10 cellular contexts compared by ENCODE assay signal in genomic region chr4:122652379-122652778, GRCh38. TPM values are rescaled to one million over a fixed set of nuclear protein-coding genes. Genes with fewer than 3 reads are reported as not detected.
DNase-seq lines count a peak whose midpoint lies in the region; ATAC-seq and TF ChIP-seq lines count a peak whose summit lies in the region.
"Had no signal": no experiment of that assay in that cellular context is flagged by ENCODE, and none has a peak within 500 bp of the region (broad histone marks: within the 10 kb centered on the region; RNA-seq: fewer than 3 reads in every experiment).

No MANE protein-coding gene starts in this region.

- H3K4me1 Mint-ChIP-seq in H9 = no peaks in the 10 kb centered on the region

- peaks cover 3% of the 10 kb centered on the region; the same call in 1 of the 2 replicates for H3K27me3 Mint-ChIP-seq in H9 (ENCODE audit: low read depth)

- H3K9ac ChIP-seq in H9 (ENCODE audit: extremely low read depth, insufficient read length, low read length) (no peak overlapping the region), parathyroid adenoma (no peak overlapping the region)

- H2BK12ac ChIP-seq in H9 (ENCODE audit: insufficient read length, low read depth, low read length) = no peak overlapping the region

- no peak overlapping the region for H2BK20ac ChIP-seq in H9 (ENCODE audit: low read depth, low read length, poor library complexity, severe bottlenecking)

- no peak overlapping the region for H4K8ac ChIP-seq in H9 (replicated peaks; ENCODE audit: insufficient read length, low read depth, low read length)

- no peaks in the 10 kb centered on the region for H4K20me1 ChIP-seq in H9 (ENCODE audit: control insufficient read depth, insufficient read depth, insufficient read length)

- TF ChIP-seq CTCF in BJ (IDR thresholded peaks at IDR 0.05; ENCODE audit: insufficient read depth, low read depth, low read length) (peak; percentile 75), H9 (conservative IDR thresholded peaks at IDR 0.05) (peak; percentile 67), dorsolateral prefrontal cortex (IDR thresholded peaks at IDR 0.05 in 54 of 56, conservative IDR thresholded peaks at IDR 0.05 in 2 of 56; ENCODE audit: low read depth in 1 of 56, partially characterized antibody in 56 of 56) (peak in 53 of 56 donors; percentile 22 to 58 (median 47)), parathyroid adenoma (IDR thresholded peaks at IDR 0.05) (peak; percentile 5), lower leg skin (IDR thresholded peaks at IDR 0.05) (no peak)

- POLR2A ChIA-PET in BJ (lab: Charles Lee) = no interaction called here

- no peak overlapping the region for H2BK15ac ChIP-seq in H9 (ENCODE audit: low read depth, low read length)

- H3K23ac ChIP-seq in H9 (ENCODE audit: insufficient read length, low read depth, low read length) = no peak overlapping the region

- peaks cover 0 to 3% of the 10 kb centered on the region in 2 experiments; a peak in 4 of 5 replicates for H3K9me3 Mint-ChIP-seq in H9

- H3K4me2 ChIP-seq in H9 (ENCODE audit: insufficient read depth, insufficient read length, low read length) = no peak overlapping the region
- no peak overlapping the region for H3K4me2 ChIP-seq in parathyroid adenoma (ENCODE audit: low read length)

- H3K27me3 ChIP-seq in BJ (ENCODE audit: control insufficient read depth, insufficient read depth, low read length) (no peaks in the 10 kb centered on the region), H9 (ENCODE audit: insufficient read depth, low read length) (no peaks in the 10 kb centered on the region), dorsolateral prefrontal cortex (no peaks in the 10 kb centered on the region), parathyroid adenoma (ENCODE audit: control insufficient read depth, insufficient read depth, low read length) (no peaks in the 10 kb centered on the region)

- H3K27ac ChIP-seq in H9 (ENCODE audit: insufficient read length, low read depth, low read length) (no peak overlapping the region), dorsolateral prefrontal cortex (no peak overlapping the region), parathyroid adenoma (no peak overlapping the region)

- no peaks in the 10 kb centered on the region for H3K36me3 ChIP-seq in BJ (ENCODE audit: control insufficient read depth, insufficient read depth, low read length)
- H3K36me3 ChIP-seq in parathyroid adenoma (ENCODE audit: control insufficient read depth, insufficient read depth, low read length) = no peaks in the 10 kb centered on the region

- H3K56ac ChIP-seq in H9 (ENCODE audit: insufficient read length, low read depth, low read length) = no peak overlapping the region

- WGBS in H9 (ENCODE audit: extremely low coverage, insufficient read length, low lambda C conversion rate) = no CpG with 5 or more reads among the region's 3 CpGs
- 82 to 88% methylated on average over 1 to 3 of the region's 3 CpGs for WGBS in lower leg skin, 2 donors

- DNase-seq in BJ (ENCODE audit: low read depth) (no peak), H9 (no peak), T follicular helper cell (ENCODE audit: low read depth) (peak; percentile 42), dorsolateral prefrontal cortex (peak in 2 of 10 donors; percentile 31 to 34), lower leg skin (ENCODE audit: low spot score in 2 of 2) (no peak), NCI-H187 (lab: John Stamatoyannopoulos, UW) (no peak)

- no peak overlapping the region for H3K14ac ChIP-seq in H9 (ENCODE audit: insufficient read depth, low read length)

- no peak for ATAC-seq in HG03565 (IDR thresholded peaks at IDR 0.05; ENCODE audit: unreplicated experiment)

- H3K4ac ChIP-seq in H9 (ENCODE audit: low read depth, low read length) = no peak overlapping the region

- TF ChIP-seq POLR2A in lower leg skin (IDR thresholded peaks at IDR 0.05) = no peak

- no peaks in the 10 kb centered on the region for H3K79me1 ChIP-seq in H9 (ENCODE audit: insufficient read depth, low read depth, low read length, poor library complexity, severe bottlenecking)

- H2BK120ac ChIP-seq in H9 (ENCODE audit: low read depth, low read length, poor library complexity, severe bottlenecking) = no peak overlapping the region

- H3K4me1 ChIP-seq in H9 (ENCODE audit: insufficient read depth, low read length) (no peaks in the 10 kb centered on the region), parathyroid adenoma (no peaks in the 10 kb centered on the region)

- no peaks in the 10 kb centered on the region for H3K79me2 ChIP-seq in H9 (ENCODE audit: insufficient read depth, low read length)
- no peaks in the 10 kb centered on the region for H3K79me2 ChIP-seq in parathyroid adenoma

- H2BK5ac ChIP-seq in H9 (ENCODE audit: insufficient read length, low read length) = no peak overlapping the region

- H3T11ph ChIP-seq in H9 (ENCODE audit: low read length) = no peak overlapping the region

- H3K4me3 ChIP-seq in BJ (ENCODE audit: low read depth, low read length) (no peak overlapping the region), dorsolateral prefrontal cortex (no peak overlapping the region), parathyroid adenoma (ENCODE audit: low read depth, low read length) (no peak overlapping the region), lower leg skin (ENCODE audit: low read depth, poor library complexity, severe bottlenecking) (no peak overlapping the region)

- CTCF ChIA-PET in BJ (lab: Yijun Ruan, JAX) = interaction anchor here (1.5 to 1.9 kb wide), 2 partner anchors 32 to 50 kb away, joined by 4 to 8 read pairs; partner anchors contain the start of gene IL21

- no peak overlapping the region for H2AK5ac ChIP-seq in H9 (ENCODE audit: insufficient read length, low read length)

- H3K23me2 ChIP-seq in H9 (ENCODE audit: insufficient read length, low read depth, low read length, poor library complexity, severe bottlenecking) = no peaks in the 10 kb centered on the region

- no peaks in the 10 kb centered on the region for H3K9me3 ChIP-seq in H9 (ENCODE audit: control insufficient read depth, low read depth, low read length)
- no peaks in the 10 kb centered on the region for H3K9me3 ChIP-seq in parathyroid adenoma (ENCODE audit: control insufficient read depth, low read length)

- no peak overlapping the region for H3K4me3 Mint-ChIP-seq in H9

- H3K27ac Mint-ChIP-seq in H9 = no peak overlapping the region

- no peak overlapping the region for H4K5ac ChIP-seq in H9 (ENCODE audit: insufficient read length, low read depth, low read length)

- peaks cover 0 to 2% (median 0%) of the 10 kb centered on the region in 3 experiments; a peak in 1 of 7 replicates for H3K36me3 Mint-ChIP-seq in H9 (ENCODE audit: insufficient read depth in 1 of 3, low read depth in 3 of 3)

- intact Hi-C loops in dorsolateral prefrontal cortex (cut with DNase I) (no loop called here), lower leg skin (cut with DNase I; ENCODE audit: low total_unique reads) (no loop called here)

- H3K18ac ChIP-seq in H9 (ENCODE audit: insufficient read length, low read depth, low read length) = no peak overlapping the region

- no peak overlapping the region for H4K91ac ChIP-seq in H9 (ENCODE audit: insufficient read length, low read depth, low read length)

- H2AFZ ChIP-seq in H9 (ENCODE audit: low read length) (no peak overlapping the region), parathyroid adenoma (no peak overlapping the region)

RNA-seq across cellular contexts. Expression of gene IL21, which starts 31.5 kb away (rescaled TPM):
- not detected in 2 replicates for polyA plus RNA-seq in BJ (2011; rRNA removed)
- not detected in 2 replicates for polyA minus RNA-seq in BJ (2011; rRNA and poly(A)+ RNA removed)
- total RNA-seq in H9 (2021) (not detected in 2 replicates), dorsolateral prefrontal cortex (not detected), lower leg skin (not detected)
- total RNA-seq: HT1080, left colon had no signal

Comparison
In these comparisons a context has a peak if more than half of its experiments do, and no peak if none do; other contexts are left out.
1. CTCF ChIP-seq: peak in BJ (single experiment), H9 (single experiment), dorsolateral prefrontal cortex (53 of 56) and parathyroid adenoma (single experiment); none in lower leg skin (0 of 3).